In genomic region chr19:18685597-18686164, GRCh38 we compare ENCODE assay signal across 2 cellular contexts.
TF ChIP-seq lines count a peak whose summit lies in the region.

No MANE protein-coding gene starts in this region.

TF ChIP-seq in GM12878, 131 proteins besides CTCF, POLR2A, EP300 and RAD21:
- no peak for TF ChIP-seq ZSCAN29 (IDR thresholded peaks at IDR 0.05)
- no peak for TF ChIP-seq SMARCA5 (IDR thresholded peaks at IDR 0.05)
- TF ChIP-seq SUZ12 (IDR thresholded peaks at IDR 0.05; ENCODE audit: unreplicated experiment) = no peak
- TF ChIP-seq CBX3 (IDR thresholded peaks at IDR 0.05; ENCODE audit: borderline replicate concordance, low read depth) = no peak
- TF ChIP-seq SP1 (IDR thresholded peaks at IDR 0.05; ENCODE audit: low read depth, low read length) = no peak
- no peak for TF ChIP-seq ATF7 (IDR thresholded peaks at IDR 0.05; ENCODE audit: low read depth)
- no peak for TF ChIP-seq ZBED1 (IDR thresholded peaks at IDR 0.05; ENCODE audit: borderline replicate concordance)
- TF ChIP-seq RCOR1 (conservative IDR thresholded peaks at IDR 0.05; ENCODE audit: low read depth, low read length) = no peak
- TF ChIP-seq SIX5 (IDR thresholded peaks at IDR 0.05; ENCODE audit: low read depth, low read length, severe bottlenecking) = no peak
- TF ChIP-seq ZNF217 (IDR thresholded peaks at IDR 0.05) = no peak
- TF ChIP-seq STAT3 (IDR thresholded peaks at IDR 0.05; ENCODE audit: low read depth, low read length) = no peak
- no peak for TF ChIP-seq SMAD5 (IDR thresholded peaks at IDR 0.05; ENCODE audit: low read depth)
TF ChIP-seq in GM12878: peak in this region for 0.

TF ChIP-seq in liver, 16 proteins besides CTCF, POLR2A, EP300 and RAD21:
- no peak for TF ChIP-seq YY1 (IDR thresholded peaks at IDR 0.05)
- TF ChIP-seq NR2F2 (IDR thresholded peaks at IDR 0.05) = no peak
- TF ChIP-seq HNF4A (conservative IDR thresholded peaks at IDR 0.05) = peak; percentile 24 to 29
- TF ChIP-seq EGR1 (IDR thresholded peaks at IDR 0.05; ENCODE audit: low read depth in 2 of 2) = peak in 1 of 2 donors; percentile 20
- no peak for TF ChIP-seq HNF4G (IDR thresholded peaks at IDR 0.05)
- no peak for TF ChIP-seq ZBTB33 (IDR thresholded peaks at IDR 0.05)
- no peak for TF ChIP-seq REST (IDR thresholded peaks at IDR 0.05)
- no peak for TF ChIP-seq TAF1 (conservative IDR thresholded peaks at IDR 0.05)
- TF ChIP-seq GABPA (IDR thresholded peaks at IDR 0.05 in 1 of 2, conservative IDR thresholded peaks at IDR 0.05 in 1 of 2) = peak in 1 of 2 donors; percentile 43
- no peak for TF ChIP-seq JUND (IDR thresholded peaks at IDR 0.05)
- TF ChIP-seq FOXA1 (IDR thresholded peaks at IDR 0.05) = no peak
- TF ChIP-seq SP1 (IDR thresholded peaks at IDR 0.05) = no peak
- no peak for TF ChIP-seq FOXA2 (IDR thresholded peaks at IDR 0.05)
- no peak for TF ChIP-seq MAX (IDR thresholded peaks at IDR 0.05)
- peak; percentile 77 to 81 for TF ChIP-seq RXRA (IDR thresholded peaks at IDR 0.05)
- no peak for TF ChIP-seq ATF3 (IDR thresholded peaks at IDR 0.05)
